In genomic region chr1:222712253-222713090, GRCh38 we compare ENCODE assay signal across 8 cellular contexts. TPM values are rescaled to one million over a fixed set of nuclear protein-coding genes. Genes with fewer than 3 reads are reported as not detected.
A peak's percentile ranks its signal among the peaks of the same experiment; 100 is the strongest.
DNase-seq lines count a peak whose midpoint lies in the region; ATAC-seq and TF ChIP-seq lines count a peak whose summit lies in the region.

AIDA (minus strand) TSS chr1:222712491; CDS start chr1:222712317, 174 bp downstream.
BROX (plus strand) TSS chr1:222712564; CDS start chr1:222715700, 3,136 bp downstream.

- intact Hi-C loops in left lung (cut with DNase I), result no loop called here

- peaks cover 0 to 25% of the 10 kb centered on the region in 2 donors for H3K36me3 ChIP-seq in left lung

- H3K4me3 ChIP-seq in left lung, result peak within 1 kb of the TSS; percentile 69 to 73

- peaks cover 24 to 59% of the 10 kb centered on the region in 2 donors for H3K4me1 ChIP-seq in left lung

- peak within 1 kb of the TSS; percentile 99 for H3K27ac ChIP-seq in left lung

- no peaks in the 10 kb centered on the region for H3K9me3 ChIP-seq in left lung

- no peaks in the 10 kb centered on the region for H3K27me3 ChIP-seq in left lung

- ATAC-seq in GM19395 (IDR thresholded peaks at IDR 0.05; ENCODE audit: unreplicated experiment) (peak; percentile 83), HG03558 (IDR thresholded peaks at IDR 0.05; ENCODE audit: extremely low read depth, unreplicated experiment) (peak; percentile 48), left lung (peak; percentile 92)

- peak; percentile 83 to 99 (median 94) for DNase-seq in C1 segment of cervical spinal cord (lab: John Stamatoyannopoulos, UW)
- peak; percentile 82 for DNase-seq in NCI-H748 (lab: John Stamatoyannopoulos, UW; ENCODE audit: unreplicated experiment)
- DNase-seq in activated CD4-positive, alpha-beta T cell treated with anti-CD3 and anti-CD28 coated beads, Interleukin-2, amount 50 U/mL, for 1 hour, result peak; percentile 97
- peak; percentile 46 for DNase-seq in cortex of kidney (lab: John Stamatoyannopoulos, UW)
- peak; percentile 96 to 99 for DNase-seq in left lung
- peak; percentile 96 to 97 for DNase-seq in stimulated activated CD4-positive, alpha-beta T cell treated with anti-CD3 and anti-CD28 coated beads, Interleukin-2, amount 100 ng/mL, for 48 hours

- no peak for TF ChIP-seq CTCF in left lung (IDR thresholded peaks at IDR 0.05)

RNA-seq across cellular contexts. Expression of gene AIDA, which starts in this region (rescaled TPM):
- 10 to 100 TPM; 91.6 to 94.5 TPM for total RNA-seq in left lung

RNA-seq across cellular contexts. Expression of gene BROX, which starts in this region (rescaled TPM):
- total RNA-seq in left lung, result 10 to 100 TPM; 47.2 to 52.6 TPM

Comparison
In these comparisons a context has a peak if more than half of its experiments do, and no peak if none do; other contexts are left out.
1. Peak in every context shown above with its lines: DNase-seq, ATAC-seq, H3K4me3 ChIP-seq and H3K27ac ChIP-seq.
2. DNase-seq: peak in every context shown above with its lines; median percentile 98 in left lung; 97 in activated CD4-positive, alpha-beta T cell treated with anti-CD3 and anti-CD28 coated beads, Interleukin-2, amount 50 U/mL, for 1 hour; 96 in stimulated activated CD4-positive, alpha-beta T cell treated with anti-CD3 and anti-CD28 coated beads, Interleukin-2, amount 100 ng/mL, for 48 hours; 94 in C1 segment of cervical spinal cord; 82 in NCI-H748; 46 in cortex of kidney.